In the genomic region with DNA sequence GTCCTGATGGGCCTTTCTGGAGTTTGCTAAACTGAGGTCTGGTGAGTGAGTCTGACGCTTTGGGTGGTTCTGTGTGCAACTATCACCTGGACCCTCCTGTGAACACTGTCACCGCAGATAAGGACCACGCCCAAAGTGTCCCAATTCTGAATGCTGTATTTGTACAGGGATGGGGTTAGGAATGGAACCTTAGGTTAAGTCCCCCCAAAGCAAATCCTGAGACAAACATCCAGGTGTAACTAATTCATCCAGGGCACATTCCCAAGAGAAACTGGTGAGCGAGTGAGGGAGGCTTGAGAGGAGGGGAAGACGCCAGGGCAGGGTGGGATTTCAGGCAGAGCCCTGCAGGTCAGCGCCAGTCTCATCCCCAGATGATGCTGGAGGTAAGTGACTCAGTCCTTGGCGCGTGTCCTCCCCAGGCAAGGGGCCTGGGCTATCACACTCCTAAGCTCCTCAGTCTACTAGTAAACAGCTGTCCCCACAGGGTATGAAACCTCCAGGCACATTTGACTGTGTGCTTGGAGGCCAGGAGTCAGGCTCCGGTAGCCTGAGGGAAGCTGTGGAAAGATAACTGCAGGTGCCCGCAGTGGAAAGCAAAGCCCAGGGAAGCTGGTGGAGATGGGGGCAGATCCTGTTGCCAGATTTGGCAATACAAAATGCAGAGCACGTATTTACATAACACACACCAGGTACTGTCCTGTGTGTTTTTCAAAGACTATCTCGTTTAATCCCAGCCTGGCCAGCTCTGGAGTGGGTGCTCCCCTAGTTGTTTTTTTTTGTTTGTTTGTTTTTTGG, we compare ENCODE assay signal across 20 cellular contexts.
A peak's percentile ranks its signal among the peaks of the same experiment; 100 is the strongest.
DNase-seq lines count a peak whose midpoint lies in the region; ATAC-seq, FAIRE-seq and TF ChIP-seq lines count a peak whose summit lies in the region.
"Had no signal": no experiment of that assay in that cellular context is flagged by ENCODE, and none has a peak within 500 bp of the region (broad histone marks: within the 10 kb centered on the region; RNA-seq: fewer than 3 reads in every experiment).

No MANE protein-coding gene starts in this region.

- no peak overlapping the region for H2BK120ac ChIP-seq in H1 (replicated peaks; ENCODE audit: low read depth, low read length)

- no peak overlapping the region for H2BK12ac ChIP-seq in H1 (ENCODE audit: low read depth, low read length)

- H3K4me2 ChIP-seq in H1 (ENCODE audit: insufficient read depth in 1 of 2, low read depth in 2 of 2, low read length in 2 of 2) = no peak overlapping the region

- H3K4me3 ChIP-seq in BE2C (ENCODE audit: low read depth, low read length) (no peak overlapping the region), H1 (ENCODE audit: extremely low read depth in 1 of 4, insufficient read depth in 2 of 4, low read depth in 3 of 4, low read length in 4 of 4) (no peak overlapping the region), lung (no peak overlapping the region)
- H3K4me3 ChIP-seq: GM12878, SK-N-MC had no signal

- no peaks in the 10 kb centered on the region for H3K9me3 ChIP-seq in BE2C
- no peaks in the 10 kb centered on the region for H3K9me3 ChIP-seq in H1 (ENCODE audit: insufficient read depth in 2 of 2, low read depth in 1 of 2, low read length in 1 of 2)
- no peaks in the 10 kb centered on the region for H3K9me3 ChIP-seq in lung (ENCODE audit: control insufficient read depth in 2 of 2, insufficient read depth in 1 of 2, low read length in 1 of 2)

- no peak for TF ChIP-seq EP300 in H1 (IDR thresholded peaks at IDR 0.05; ENCODE audit: borderline replicate concordance in 1 of 2, low read depth in 2 of 2, low read length in 2 of 2)

- no peak for FAIRE-seq in H1 (lab: Jason Lieb, UNC)
- FAIRE-seq: GM12878, H54 had no signal

- H3K36me3 ChIP-seq in BE2C (no peaks in the 10 kb centered on the region), H1 (ENCODE audit: control insufficient read depth in 2 of 4, insufficient read depth in 4 of 4, low read length in 3 of 4) (no peaks in the 10 kb centered on the region), lung (ENCODE audit: control insufficient read depth in 2 of 2, insufficient read depth in 2 of 2, low read length in 2 of 2) (no peaks in the 10 kb centered on the region)

- TF ChIP-seq CTCF in BE2C (IDR thresholded peaks at IDR 0.05; ENCODE audit: low read depth, low read length) (no peak), H1 (IDR thresholded peaks at IDR 0.05; ENCODE audit: control extremely low read depth in 1 of 3, insufficient read depth in 1 of 3, low read depth in 1 of 3, low read length in 3 of 3) (no peak), lung (IDR thresholded peaks at IDR 0.05; ENCODE audit: control extremely low read depth, extremely low read depth) (no peak)

- POLR2A ChIA-PET in H1 (lab: Charles Lee; ENCODE audit: partially characterized antibody) = no interaction called here

- TF ChIP-seq POLR2A in H1 (IDR thresholded peaks at IDR 0.05; ENCODE audit: control extremely low read depth in 1 of 2, low read depth in 2 of 2, low read length in 2 of 2) = no peak

- TF ChIP-seq RAD21 in H1 (IDR thresholded peaks at IDR 0.05 in 1 of 2, conservative IDR thresholded peaks at IDR 0.05 in 1 of 2; ENCODE audit: low read depth in 2 of 2, low read length in 2 of 2) = no peak

- no peak overlapping the region for H2BK5ac ChIP-seq in H1 (ENCODE audit: low read depth, low read length)

- H4K5ac ChIP-seq in H1 (ENCODE audit: insufficient read length, low read depth, low read length) = no peak overlapping the region

- WGBS in H1 (ENCODE audit: extremely low coverage in 1 of 2, insufficient coverage in 1 of 2, insufficient read length in 1 of 2, insufficient replicate concordance in 2 of 2, low coverage in 1 of 2, low lambda C conversion rate in 2 of 2, missing lambda C conversion rate in 1 of 2), 2 experiments = 91% methylated on average over 12 of the region's 12 CpGs; no CpG with 5 or more reads in 1 of the 2 experiments
- 90 to 93% methylated on average over 12 of the region's 12 CpGs for WGBS in lung, 2 donors

- H4K20me1 ChIP-seq in H1 (replicated peaks in 1 of 2; ENCODE audit: control insufficient read depth in 1 of 2, insufficient read depth in 2 of 2, low read length in 2 of 2) = no peaks in the 10 kb centered on the region

- ATAC-seq in lung (ENCODE audit: insufficient read depth, low FRiP score) (no peak), GM19467 (IDR thresholded peaks at IDR 0.05; ENCODE audit: unreplicated experiment) (no peak), GM21526 (IDR thresholded peaks at IDR 0.05; ENCODE audit: low FRiP score, unreplicated experiment) (no peak)

- no peak overlapping the region for H3K56ac ChIP-seq in H1 (replicated peaks; ENCODE audit: insufficient read length, low read depth, low read length)

- H3K14ac ChIP-seq in H1 (ENCODE audit: insufficient read length) = no peak overlapping the region

- no peaks in the 10 kb centered on the region for H3K23me2 ChIP-seq in H1 (ENCODE audit: low read depth, low read length)

- H4K91ac ChIP-seq in H1 (replicated peaks; ENCODE audit: insufficient read length, low read length) = no peak overlapping the region

- no peak overlapping the region for H3K18ac ChIP-seq in H1 (ENCODE audit: extremely low read depth, low read length)

- H3K79me2 ChIP-seq in H1 (ENCODE audit: control insufficient read depth in 1 of 2, insufficient read depth in 2 of 2, low read length in 2 of 2) = no peaks in the 10 kb centered on the region

- CTCF ChIA-PET in H1 (lab: Charles Lee; ENCODE audit: partially characterized antibody) = interaction anchor here (0.6 to 1.3 kb wide), 3 partner anchors 8 to 336 kb away, joined by 3 to 5 read pairs (median 3); no protein-coding TSS in a partner anchor

- no peak overlapping the region for H3K9ac ChIP-seq in H1 (replicated peaks in 1 of 4; ENCODE audit: extremely low read depth in 1 of 4, low read depth in 3 of 4, low read length in 3 of 4)

- no peaks in the 10 kb centered on the region for H3K27me3 ChIP-seq in BE2C
- no peaks in the 10 kb centered on the region for H3K27me3 ChIP-seq in H1 (replicated peaks in 1 of 4; ENCODE audit: control insufficient read depth in 3 of 4, extremely low read depth in 1 of 4, insufficient read depth in 3 of 4, low read length in 3 of 4)
- no peaks in the 10 kb centered on the region for H3K27me3 ChIP-seq in lung (ENCODE audit: control insufficient read depth, insufficient read depth)

- H3K4ac ChIP-seq in H1 (replicated peaks; ENCODE audit: insufficient read length, low read depth, low read length) = no peak overlapping the region

- H2AFZ ChIP-seq in H1 (ENCODE audit: low read length) = 0 out of 2 replicates have a peak overlapping the region, but pooled peaks have one; percentile 44

- no peaks in the 10 kb centered on the region for H3K4me1 ChIP-seq in BE2C
- no peaks in the 10 kb centered on the region; a peak in 1 of 7 replicates for H3K4me1 ChIP-seq in H1 (replicated peaks in 1 of 4; ENCODE audit: control insufficient read depth in 3 of 4, insufficient read depth in 4 of 4, low read length in 3 of 4)
- H3K4me1 ChIP-seq in lung (ENCODE audit: control insufficient read depth in 2 of 2, insufficient read depth in 2 of 2, low read length in 2 of 2) = peaks cover 0 to 6% of the 10 kb centered on the region in 2 donors

- H3K79me1 ChIP-seq in H1 (ENCODE audit: low read depth, low read length) = no peaks in the 10 kb centered on the region; the same call in 1 of the 2 replicates

- no peak overlapping the region for H4K8ac ChIP-seq in H1 (ENCODE audit: extremely low read depth, insufficient read depth, low read length)

- no peak overlapping the region for H2BK15ac ChIP-seq in H1 (ENCODE audit: low read length)

- no peak overlapping the region for H2BK20ac ChIP-seq in H1 (ENCODE audit: low read length)

- H3K23ac ChIP-seq in H1 (ENCODE audit: insufficient read length) = no peak overlapping the region

- H3K27ac ChIP-seq in H1 (ENCODE audit: low read depth, low read length) = no peak overlapping the region
- no peak overlapping the region for H3K27ac ChIP-seq in lung (ENCODE audit: low read depth in 1 of 2, low read length in 1 of 2)
- H3K27ac ChIP-seq: SK-N-MC had no signal

- no peak overlapping the region for H2AK5ac ChIP-seq in H1 (ENCODE audit: low read depth, low read length)

- peak; percentile 26 for DNase-seq in BE2C
- DNase-seq in ELF-1 (ENCODE audit: low read depth, low spot score) = peak; percentile 75
- peak in 1 of 2 experiments; percentile 37 for DNase-seq in H1 (ENCODE audit: low read depth in 1 of 2, low spot score in 2 of 2)
- DNase-seq in lung (ENCODE audit: low spot score) = peak; percentile 27
- DNase-seq in COR-L47 (lab: John Stamatoyannopoulos, UW) = no peak
- no peak for DNase-seq in mesenteric fat pad (ENCODE audit: low spot score)
- DNase-seq: GF-D8; HFFc6; KG1; NCI-H1417 treated with DMSO at 0.1 percent for 48 hours; NCI-H1930; NCI-H345; NCI-H526; NK-92 treated with Interleukin-12 subunit alpha and Interleukin-12 subunit beta, amount 100 ng/mL, for 24 hours; SHP77 had no signal

TF ChIP-seq in H1, 55 proteins besides CTCF, POLR2A, EP300 and RAD21:
- no peak for TF ChIP-seq TAF1 (IDR thresholded peaks at IDR 0.05; ENCODE audit: low read depth, low read length)
- TF ChIP-seq CBX5 (IDR thresholded peaks at IDR 0.05; ENCODE audit: low read depth, low read length) = no peak
- TF ChIP-seq EGR1 (IDR thresholded peaks at IDR 0.05; ENCODE audit: borderline replicate concordance, low read depth, low read length) = no peak
- TF ChIP-seq ASH2L (IDR thresholded peaks at IDR 0.05; ENCODE audit: low read length) = no peak

Comparison
In these comparisons a context has a peak if more than half of its experiments do, and no peak if none do; other contexts are left out.
1. DNase-seq: peak in BE2C (single experiment), ELF-1 (single experiment) and lung (single experiment); none in COR-L47 (single experiment) and mesenteric fat pad (single experiment).